13 cellular contexts compared by ENCODE assay signal in genomic region chr19:35206379-35206778, GRCh38. TPM values are rescaled to one million over a fixed set of nuclear protein-coding genes. Genes with fewer than 3 reads are reported as not detected.
DNase-seq lines count a peak whose midpoint lies in the region; ATAC-seq, FAIRE-seq and TF ChIP-seq lines count a peak whose summit lies in the region.
"Had no signal": no experiment of that assay in that cellular context is flagged by ENCODE, and none has a peak within 500 bp of the region (broad histone marks: within the 10 kb centered on the region; RNA-seq: fewer than 3 reads in every experiment).

No MANE protein-coding gene starts in this region.

- H3K4me1 Mint-ChIP-seq in T-helper 17 cell, result peaks cover 52% of the 10 kb centered on the region

- H3K36me3 ChIP-seq in GM12878 (ENCODE audit: control insufficient read depth in 2 of 2, insufficient read depth in 2 of 2, low read length in 1 of 2) (no peaks in the 10 kb centered on the region), tibial nerve (no peaks in the 10 kb centered on the region)

- DNase-seq in activated CD4-positive, alpha-beta T cell treated with anti-CD3 and anti-CD28 coated beads for 4 hours, result peak; percentile 49 to 60
- no peak for DNase-seq in activated CD4-positive, alpha-beta T cell treated with anti-CD3 and anti-CD28 coated beads, Interleukin-2, amount 50 U/mL, for 48 hours
- DNase-seq in T-helper 17 cell, result peak; percentile 27 to 58 (median 51)
- peak; percentile 52 for DNase-seq in GM12878 (ENCODE audit: low read depth, low spot score)
- peak; percentile 17 to 78 (median 70) for DNase-seq in stimulated activated naive CD4-positive, alpha-beta T cell (lab: John Stamatoyannopoulos, UW)
- no peak for DNase-seq in HT-29 (ENCODE audit: low spot score)
- no peak for DNase-seq in C1 segment of cervical spinal cord (lab: John Stamatoyannopoulos, UW)
- no peak for DNase-seq in tibial nerve (ENCODE audit: low spot score in 2 of 2)
- DNase-seq: endodermal cell, NCI-H510A had no signal

- H2AFZ ChIP-seq in GM12878 (ENCODE audit: control insufficient read depth, low read depth, low read length), result peak overlapping the region; percentile 59; the same call in 1 of the 2 replicates
- H2AFZ ChIP-seq: parathyroid adenoma had no signal

- CTCF ChIA-PET in GM12878 (lab: Yijun Ruan, JAX), result interaction anchor here (0.6 to 2.0 kb wide), 6 partner anchors 12 to 71 kb away, joined by 4 to 9 read pairs (median 6); partner anchors contain the start of genes FXYD7 and LGI4

- RAD21 ChIA-PET in GM12878 (lab: Charles Lee; ENCODE audit: unreplicated experiment), result interaction anchor here (0.9 to 3.3 kb wide), 3 partner anchors 31 to 117 kb away, joined by 3 to 15 read pairs (median 3); partner anchors contain the start of gene FXYD7

- H3K27ac Mint-ChIP-seq in T-helper 17 cell, result peak overlapping the region; percentile 99
- H3K27ac Mint-ChIP-seq: endodermal cell, GM23338 had no signal

- BruUV-seq in GM12878 (replicated peaks; lab: Mats Ljungman, UMichigan), result TSS peak; percentile 73

- TF ChIP-seq CTCF in GM12878 (IDR thresholded peaks at IDR 0.05 in 2 of 3, conservative IDR thresholded peaks at IDR 0.05 in 1 of 3; ENCODE audit: control insufficient read depth in 2 of 3, extremely low read depth in 1 of 3, insufficient read depth in 1 of 3, low read depth in 3 of 3, low read length in 3 of 3), result no peak
- TF ChIP-seq CTCF in tibial nerve (IDR thresholded peaks at IDR 0.05), result no peak

- H4K20me1 ChIP-seq in GM12878 (ENCODE audit: control insufficient read depth, insufficient read depth), result no peaks in the 10 kb centered on the region

- H3K27me3 Mint-ChIP-seq in T-helper 17 cell, result no peaks in the 10 kb centered on the region

- intact Hi-C loops in GM12878 (cut with micrococcal nuclease; ENCODE audit: unreplicated experiment), result loop anchor here (5.0 kb wide), 1 partner anchor 49 kb away; no protein-coding TSS in a partner anchor

- H3K4me1 ChIP-seq in GM12878 (ENCODE audit: control insufficient read depth, insufficient read depth, low read length) (peaks cover 37% of the 10 kb centered on the region), tibial nerve (peaks cover 0 to 17% (median 0%) of the 10 kb centered on the region in 4 donors)
- H3K4me1 ChIP-seq: parathyroid adenoma had no signal

- peak overlapping the region; percentile 83 for H3K27ac ChIP-seq in GM12878 (ENCODE audit: control insufficient read depth, insufficient read depth)
- peak overlapping the region in 1 of 4 donors; percentile 60 for H3K27ac ChIP-seq in tibial nerve
- H3K27ac ChIP-seq: parathyroid adenoma had no signal

- peak overlapping the region; percentile 33; the same call in 1 of the 2 replicates for H3K4me3 ChIP-seq in GM12878
- H3K4me3 ChIP-seq in tibial nerve, result no peak overlapping the region
- H3K4me3 ChIP-seq: GM23338 had no signal

- no peak for TF ChIP-seq RAD21 in GM12878 (IDR thresholded peaks at IDR 0.05; ENCODE audit: insufficient read depth, low read depth, low read length)

- in situ Hi-C loops in GM12878 (cut with MboI), result no loop called here

- SMC1A ChIA-PET in GM12878 (lab: Charles Lee; ENCODE audit: uncharacterized antibody, unreplicated experiment), result interaction anchor here (0.7 to 1.9 kb wide), 10 partner anchors 9 to 114 kb away, joined by 3 to 8 read pairs (median 3); partner anchors contain the start of gene FXYD5

- TF ChIP-seq POLR2A in GM12878 (IDR thresholded peaks at IDR 0.05; ENCODE audit: low read depth, low read length) (no peak), tibial nerve (IDR thresholded peaks at IDR 0.05) (no peak)

- peak; percentile 67 for ATAC-seq in T-helper 17 cell
- ATAC-seq in GM12878, result peak; percentile 67
- ATAC-seq: GM23338 had no signal

- TF ChIP-seq EP300 in GM12878 (IDR thresholded peaks at IDR 0.05; ENCODE audit: borderline replicate concordance in 1 of 2, control insufficient read depth in 1 of 2, low read depth in 2 of 2, low read length in 2 of 2) (no peak), tibial nerve (IDR thresholded peaks at IDR 0.05) (no peak)

- H3K9ac ChIP-seq in GM12878 (ENCODE audit: control insufficient read depth, insufficient read depth, low read length), result peak overlapping the region; percentile 46; the same call in 1 of the 2 replicates
- H3K9ac ChIP-seq: parathyroid adenoma had no signal

- H3K9me3 ChIP-seq in T-helper 17 cell (ENCODE audit: control insufficient read depth, low read length, poor library complexity, severe bottlenecking), result no peaks in the 10 kb centered on the region
- H3K9me3 ChIP-seq in GM12878 (replicated peaks; ENCODE audit: control insufficient read depth, insufficient read depth, low read length), result no peaks in the 10 kb centered on the region
- H3K9me3 ChIP-seq in tibial nerve, result no peaks in the 10 kb centered on the region

- H3K27me3 ChIP-seq in GM12878 (replicated peaks in 1 of 2; ENCODE audit: control insufficient read depth in 2 of 2, insufficient read depth in 2 of 2, low read length in 1 of 2), result no peaks in the 10 kb centered on the region
- no peaks in the 10 kb centered on the region for H3K27me3 ChIP-seq in tibial nerve

- 2% methylated on average over 5 of the region's 5 CpGs for WGBS in GM12878 (ENCODE audit: insufficient coverage, insufficient replicate concordance, low lambda C conversion rate, missing lambda C conversion rate)
- WGBS in tibial nerve, 2 donors, result 50 to 59% methylated on average over 5 of the region's 5 CpGs

- POLR2A ChIA-PET in GM12878 (lab: Charles Lee), result interaction anchor here (0.5 to 2.1 kb wide), 7 partner anchors 9 to 150 kb away, joined by 3 to 6 read pairs (median 3); no protein-coding TSS in a partner anchor

- FAIRE-seq in GM12878 (lab: Jason Lieb, UNC), result peak; percentile 68

- no peaks in the 10 kb centered on the region for H3K79me2 ChIP-seq in GM12878 (ENCODE audit: control insufficient read depth, insufficient read depth, low read length)
- H3K79me2 ChIP-seq: parathyroid adenoma had no signal

- peak overlapping the region; percentile 55 for H3K4me3 Mint-ChIP-seq in T-helper 17 cell
- H3K4me3 Mint-ChIP-seq: endodermal cell, GM23338 had no signal

- H3K4me2 ChIP-seq in GM12878 (ENCODE audit: control insufficient read depth, insufficient read depth), result peak overlapping the region; percentile 68
- H3K4me2 ChIP-seq: GM23338 had no signal

- no peaks in the 10 kb centered on the region for H3K36me3 Mint-ChIP-seq in T-helper 17 cell (ENCODE audit: low read depth)

RNA-seq across cellular contexts. Expression of gene FAM187B, which starts 22.2 kb away (rescaled TPM):
- not detected for total RNA-seq in T-helper 17 cell
- not detected in 2 replicates for total RNA-seq in GM12878 (2013; cell fraction: nucleolus; rRNA removed)
- total RNA-seq in GM12878 (2014; rRNA removed), result not detected in 2 replicates
- total RNA-seq in GM12878 (2014; rRNA removed; fragmentation: Illumina TruSeq; extraction: Trizol), result not detected in 2 replicates
- total RNA-seq in GM12878 (2021), result not detected in 2 replicates
- polyA plus RNA-seq in GM12878 (2011; ENCODE audit: low read depth), result not detected
- polyA plus RNA-seq in GM12878 (2011; rRNA removed), result 0.05 TPM in 1 of 2 replicates, not detected in the other
- not detected in 2 replicates for polyA plus RNA-seq in GM12878 (2011; cell fraction: cytosol; rRNA removed)
- polyA plus RNA-seq in GM12878 (2011; cell fraction: nucleus; rRNA removed), result not detected in 2 replicates
- polyA plus RNA-seq in GM12878 (2012), result not detected in 2 replicates
- not detected in 2 replicates for polyA plus RNA-seq in GM12878 (2014; fragmentation: Illumina TruSeq; extraction: Trizol)
- not detected for polyA plus RNA-seq in GM12878 (2014; fragmentation: Nextera tagmentation; extraction: Ambion mirVana)
- polyA plus RNA-seq in GM12878 (2014; rRNA removed), result not detected in 2 replicates
- polyA plus RNA-seq in GM12878 (2016; fragmentation: Nextera tagmentation; extraction: Ambion mirVana), result not detected
- not detected in 2 replicates for polyA minus RNA-seq in GM12878 (2011; rRNA and poly(A)+ RNA removed)
- polyA minus RNA-seq in GM12878 (2011; cell fraction: cytosol; rRNA and poly(A)+ RNA removed), result not detected in 2 replicates
- not detected in 2 replicates for polyA minus RNA-seq in GM12878 (2011; cell fraction: nucleus; rRNA and poly(A)+ RNA removed)
- not detected in 2 replicates for total RNA-seq in HT-29 (2014; rRNA removed; shearing (Covaris generic))
- total RNA-seq in tibial nerve, result not detected
- total RNA-seq: A673, endodermal cell, GM23338 had no signal

RNA-seq across cellular contexts. Expression of gene LSR, which starts 42.4 kb away (rescaled TPM):
- total RNA-seq in T-helper 17 cell (10 to 100 TPM; 42.6 to 44.5 TPM), GM12878 (2014; rRNA removed) (36.9 and 48.1 TPM in 2 replicates), GM12878 (2014; rRNA removed; fragmentation: Illumina TruSeq; extraction: Trizol) (7.5 and 14.4 TPM in 2 replicates), GM12878 (2021) (44.1 and 48.8 TPM in 2 replicates), tibial nerve (10 to 100 TPM in 2 of 4 donors, 1 to 10 TPM in 2; 3.1 to 34.9 (median 19.1) TPM)
- 33.1 and 34.6 TPM in 2 replicates for total RNA-seq in GM12878 (2013; cell fraction: nucleolus; rRNA removed)
- polyA plus RNA-seq in GM12878 (2011; ENCODE audit: low read depth), result 7.4 TPM
- polyA plus RNA-seq in GM12878 (2011; rRNA removed) (6.1 and 24.3 TPM in 2 replicates), GM12878 (2014; fragmentation: Illumina TruSeq; extraction: Trizol) (3.3 and 12.4 TPM in 2 replicates), GM12878 (2014; fragmentation: Nextera tagmentation; extraction: Ambion mirVana) (under 1 TPM; 0.26 to 0.84 TPM), GM12878 (2014; rRNA removed) (28.3 and 37.6 TPM in 2 replicates), GM12878 (2016; fragmentation: Nextera tagmentation; extraction: Ambion mirVana) (10 to 100 TPM; 35.7 to 53.9 TPM)
- 22.8 and 24.7 TPM in 2 replicates for polyA plus RNA-seq in GM12878 (2011; cell fraction: cytosol; rRNA removed)
- 64.4 and 68.8 TPM in 2 replicates for polyA plus RNA-seq in GM12878 (2011; cell fraction: nucleus; rRNA removed)
- polyA plus RNA-seq in GM12878 (2012), result 20.0 and 27.4 TPM in 2 replicates
- polyA minus RNA-seq in GM12878 (2011; rRNA and poly(A)+ RNA removed), result 21.7 and 34.3 TPM in 2 replicates
- polyA minus RNA-seq in GM12878 (2011; cell fraction: cytosol; rRNA and poly(A)+ RNA removed), result 35.6 and 45.4 TPM in 2 replicates
- polyA minus RNA-seq in GM12878 (2011; cell fraction: nucleus; rRNA and poly(A)+ RNA removed), result 41.6 and 85.2 TPM in 2 replicates
- total RNA-seq in HT-29 (2014; rRNA removed; shearing (Covaris generic)), result 475 and 478 TPM in 2 replicates

RNA-seq across cellular contexts. Expression of gene FXYD5, which starts 51.8 kb away (rescaled TPM):
- total RNA-seq in T-helper 17 cell, result 100 to 1,000 TPM; 533 to 557 TPM
- total RNA-seq in GM12878 (2013; cell fraction: nucleolus; rRNA removed), result 52.2 and 59.7 TPM in 2 replicates
- 87.9 and 98.5 TPM in 2 replicates for total RNA-seq in GM12878 (2014; rRNA removed)
- 81.3 and 93.1 TPM in 2 replicates for total RNA-seq in GM12878 (2014; rRNA removed; fragmentation: Illumina TruSeq; extraction: Trizol)
- 94.7 and 106 TPM in 2 replicates for total RNA-seq in GM12878 (2021)
- polyA plus RNA-seq in GM12878 (2011; ENCODE audit: low read depth), result 80.1 TPM
- 46.4 and 82.4 TPM in 2 replicates for polyA plus RNA-seq in GM12878 (2011; rRNA removed)
- 211 and 223 TPM in 2 replicates for polyA plus RNA-seq in GM12878 (2011; cell fraction: cytosol; rRNA removed)
- 94.1 and 97.6 TPM in 2 replicates for polyA plus RNA-seq in GM12878 (2011; cell fraction: nucleus; rRNA removed)
- polyA plus RNA-seq in GM12878 (2012), result 141 and 168 TPM in 2 replicates
- polyA plus RNA-seq in GM12878 (2014; fragmentation: Illumina TruSeq; extraction: Trizol), result 117 and 159 TPM in 2 replicates
- polyA plus RNA-seq in GM12878 (2014; fragmentation: Nextera tagmentation; extraction: Ambion mirVana), result 10 to 100 TPM; 30.0 to 50.9 TPM
- polyA plus RNA-seq in GM12878 (2014; rRNA removed), result 63.2 and 73.1 TPM in 2 replicates
- 100 to 1,000 TPM; 105 to 118 TPM for polyA plus RNA-seq in GM12878 (2016; fragmentation: Nextera tagmentation; extraction: Ambion mirVana)
- polyA minus RNA-seq in GM12878 (2011; rRNA and poly(A)+ RNA removed), result 128 and 219 TPM in 2 replicates
- polyA minus RNA-seq in GM12878 (2011; cell fraction: cytosol; rRNA and poly(A)+ RNA removed), result 99.8 and 105 TPM in 2 replicates
- 31.8 and 51.6 TPM in 2 replicates for polyA minus RNA-seq in GM12878 (2011; cell fraction: nucleus; rRNA and poly(A)+ RNA removed)
- total RNA-seq in HT-29 (2014; rRNA removed; shearing (Covaris generic)), result 46.4 and 48.2 TPM in 2 replicates
- total RNA-seq in tibial nerve, result 10 to 100 TPM; 19.9 to 53.4 (median 37.5) TPM

Comparison
In these comparisons a context has a peak if more than half of its experiments do, and no peak if none do; other contexts are left out.
1. DNase-seq: peak in activated CD4-positive, alpha-beta T cell treated with anti-CD3 and anti-CD28 coated beads for 4 hours (2 of 2), T-helper 17 cell (3 of 3), GM12878 (single experiment) and stimulated activated naive CD4-positive, alpha-beta T cell (6 of 6); none in activated CD4-positive, alpha-beta T cell treated with anti-CD3 and anti-CD28 coated beads, Interleukin-2, amount 50 U/mL, for 48 hours (0 of 2), HT-29 (single experiment), C1 segment of cervical spinal cord (0 of 14) and tibial nerve (0 of 2).
2. RNA of gene FXYD5, which starts 51.8 kb away (total RNA-seq): 533 to 557 TPM in T-helper 17 cell; 52.2 to 106 TPM in GM12878, 46.4 to 48.2 TPM in HT-29 and 19.9 to 53.4 TPM in tibial nerve; every median in the first group is over 4 times any median in the second.